8 cellular contexts compared by ENCODE assay signal in genomic region chr3:23811117-23811487, GRCh38. TPM values are rescaled to one million over a fixed set of nuclear protein-coding genes. Genes with fewer than 3 reads are reported as not detected.
A peak's percentile ranks its signal among the peaks of the same experiment; 100 is the strongest.
DNase-seq lines count a peak whose midpoint lies in the region; ATAC-seq and TF ChIP-seq lines count a peak whose summit lies in the region.

No MANE protein-coding gene starts in this region.

- H3K4me3 ChIP-seq in NB4 (ENCODE audit: low read depth, low read length) (peak overlapping the region; percentile 62), mesodermal cell (ENCODE audit: extremely low read depth, insufficient read depth, low read length, poor library complexity, severe bottlenecking) (peak overlapping the region; percentile 54)

- DNase-seq in DMS 273 (lab: John Stamatoyannopoulos, UW; ENCODE audit: unreplicated experiment), result peak; percentile 46
- DNase-seq in DMS 273 treated with DMSO at 0.1 percent for 48 hours (lab: John Stamatoyannopoulos, UW), result no peak
- no peak for DNase-seq in NB4 (ENCODE audit: low read depth)
- DNase-seq in caudate nucleus (lab: John Stamatoyannopoulos, UW), result peak in 1 of 61 donors; percentile 46
- DNase-seq in stimulated activated CD4-positive, alpha-beta T cell treated with anti-CD3 and anti-CD28 coated beads, Interleukin-12 subunit alpha, Interleukin-12 subunit beta, amount 100 ng/mL, for 4 hours, result no peak
- no peak for DNase-seq in activated CD8-positive, alpha-beta memory T cell treated with anti-CD3 and anti-CD28 coated beads for 24 hours

- H3K36me3 ChIP-seq in mesodermal cell (ENCODE audit: control insufficient read depth, insufficient read depth, low read length), result peaks cover 52% of the 10 kb centered on the region

- TF ChIP-seq CTCF in NB4 (IDR thresholded peaks at IDR 0.05; ENCODE audit: low read depth, low read length), result no peak

- H3K4me1 ChIP-seq in mesodermal cell (ENCODE audit: control insufficient read depth, insufficient read depth, low read length, poor library complexity, severe bottlenecking), result peaks cover 20% of the 10 kb centered on the region

- TF ChIP-seq POLR2A in NB4 (IDR thresholded peaks at IDR 0.05; ENCODE audit: extremely low read depth, insufficient read length), result no peak

- ATAC-seq in GM19395 (IDR thresholded peaks at IDR 0.05; ENCODE audit: unreplicated experiment), result no peak

- H3K27ac ChIP-seq in caudate nucleus (ENCODE audit: low read depth, low read length) (peak overlapping the region; percentile 34), mesodermal cell (ENCODE audit: low read depth, low read length, severe bottlenecking) (no peak overlapping the region)

- H3K9me3 ChIP-seq in mesodermal cell (ENCODE audit: control insufficient read depth, low read length), result no peaks in the 10 kb centered on the region

- 46 to 51% methylated on average over 10 of the region's 11 CpGs for WGBS in mesodermal cell (ENCODE audit: insufficient coverage in 2 of 2), 2 experiments

RNA-seq across cellular contexts. Expression of gene UBE2E1, which starts 5.3 kb away (rescaled TPM):
- 162 TPM for polyA plus RNA-seq in mesodermal cell (2013, experiment 1 of 2)
- polyA plus RNA-seq in mesodermal cell (2013, experiment 2 of 2), result 155 TPM
